In genomic region chr17:46822388-46822921, GRCh38 we compare ENCODE assay signal across 9 cellular contexts. TPM values are rescaled to one million over a fixed set of nuclear protein-coding genes. Genes with fewer than 3 reads are reported as not detected.
DNase-seq lines count a peak whose midpoint lies in the region; ATAC-seq and TF ChIP-seq lines count a peak whose summit lies in the region.
"Had no signal": no experiment of that assay in that cellular context is flagged by ENCODE, and none has a peak within 500 bp of the region (broad histone marks: within the 10 kb centered on the region; RNA-seq: fewer than 3 reads in every experiment).

No MANE protein-coding gene starts in this region.

- H3K4me3 Mint-ChIP-seq in T-helper 17 cell: peak overlapping the region; percentile 45

- TF ChIP-seq RAD21 in SK-N-SH (IDR thresholded peaks at IDR 0.05; ENCODE audit: low read length): no peak

- H3K9ac ChIP-seq in SK-N-SH: no peak overlapping the region

- H4K20me1 ChIP-seq in SK-N-SH (ENCODE audit: insufficient read depth): no peaks in the 10 kb centered on the region

- H2AFZ ChIP-seq in SK-N-SH (ENCODE audit: low read depth): no peak overlapping the region

- 77% methylated on average over 33 of the region's 35 CpGs for WGBS in SK-N-SH (ENCODE audit: low lambda C conversion rate)
- 16% methylated on average over 4 to 5 of the region's 35 CpGs for WGBS in esophagus squamous epithelium, 2 donors

- no peak for TF ChIP-seq POLR2A in esophagus squamous epithelium (IDR thresholded peaks at IDR 0.05)

- no peaks in the 10 kb centered on the region for H3F3A ChIP-seq in SK-N-SH (replicated peaks; ENCODE audit: insufficient read depth)

- DNase-seq in SK-N-SH (no peak), T-helper 17 cell (no peak), esophagus squamous epithelium (lab: John Stamatoyannopoulos, UW) (no peak), NCI-H1417 treated with DMSO at 0.1 percent for 48 hours (lab: John Stamatoyannopoulos, UW) (no peak), pons (ENCODE audit: low spot score) (no peak)
- DNase-seq in stimulated activated CD4-positive, alpha-beta T cell treated with anti-CD3 and anti-CD28 coated beads, Interleukin-2, amount 100 ng/mL, for 48 hours: peak; percentile 32 to 58

- H3K4me2 ChIP-seq in SK-N-SH: no peak overlapping the region

- H3K27ac ChIP-seq in SK-N-SH (ENCODE audit: low read depth in 2 of 2, low read length in 1 of 2): no peak overlapping the region
- H3K27ac ChIP-seq in esophagus squamous epithelium: no peak overlapping the region

- intact Hi-C loops in esophagus squamous epithelium (cut with DNase I): no loop called here

- H3K4me1 ChIP-seq in SK-N-SH (ENCODE audit: control insufficient read depth in 1 of 2, insufficient read depth in 2 of 2, low read depth in 1 of 2, low read length in 1 of 2) (no peaks in the 10 kb centered on the region), esophagus squamous epithelium (peaks cover 19 to 39% (median 20%) of the 10 kb centered on the region in 3 donors)

- H3K9me3 ChIP-seq in SK-N-SH (no peaks in the 10 kb centered on the region), T-helper 17 cell (ENCODE audit: control insufficient read depth, low read length, poor library complexity, severe bottlenecking) (no peaks in the 10 kb centered on the region), esophagus squamous epithelium (no peaks in the 10 kb centered on the region)

- CTCF ChIA-PET in SK-N-SH (lab: Yijun Ruan, JAX): interaction anchor here (1.2 to 7.1 kb wide), 3 partner anchors 12 to 119 kb away, joined by 3 to 74 read pairs (median 5); no protein-coding TSS in a partner anchor

- no peak overlapping the region for H3K27ac Mint-ChIP-seq in T-helper 17 cell
- H3K27ac Mint-ChIP-seq: CD4-positive, CD25-positive, alpha-beta regulatory T cell had no signal

- ATAC-seq in SK-N-SH treated with all-trans-retinoic acid at 6 μM for 48 hours (no peak), T-helper 17 cell (no peak), GM21360 (IDR thresholded peaks at IDR 0.05; ENCODE audit: unreplicated experiment) (no peak)

- H3K36me3 ChIP-seq in SK-N-SH (replicated peaks in 1 of 2; ENCODE audit: control insufficient read depth in 1 of 2, insufficient read depth in 2 of 2, low read length in 1 of 2): no peaks in the 10 kb centered on the region
- H3K36me3 ChIP-seq in esophagus squamous epithelium: no peaks in the 10 kb centered on the region

- no peaks in the 10 kb centered on the region for H3K9me2 ChIP-seq in SK-N-SH

- peak; percentile 36; the same call in 1 of the 2 replicates for TF ChIP-seq CTCF in SK-N-SH (IDR thresholded peaks at IDR 0.05)
- peak; percentile 25 to 79 (median 48) for TF ChIP-seq CTCF in esophagus squamous epithelium (IDR thresholded peaks at IDR 0.05)

- H3K4me3 ChIP-seq in SK-N-SH (ENCODE audit: low read depth in 2 of 2, low read length in 1 of 2): no peak overlapping the region
- no peak overlapping the region for H3K4me3 ChIP-seq in esophagus squamous epithelium

- H3K27me3 Mint-ChIP-seq in T-helper 17 cell: peaks cover 66% of the 10 kb centered on the region

- H3K36me3 Mint-ChIP-seq in T-helper 17 cell (ENCODE audit: low read depth): no peaks in the 10 kb centered on the region
- H3K36me3 Mint-ChIP-seq: CD4-positive, CD25-positive, alpha-beta regulatory T cell had no signal

- no peak for TF ChIP-seq EP300 in SK-N-SH (IDR thresholded peaks at IDR 0.05; ENCODE audit: borderline replicate concordance in 1 of 2, low read depth in 1 of 2, low read length in 1 of 2)

- peaks cover 18% of the 10 kb centered on the region for H3K4me1 Mint-ChIP-seq in T-helper 17 cell

- peaks cover 9% of the 10 kb centered on the region for H3K27me3 ChIP-seq in SK-N-SH (ENCODE audit: insufficient read depth)
- H3K27me3 ChIP-seq in esophagus squamous epithelium: peaks cover 0 to 74% (median 25%) of the 10 kb centered on the region in 4 donors

- POLR2A ChIA-PET in SK-N-SH (lab: Yijun Ruan, JAX): no interaction called here

- H3K79me2 ChIP-seq in SK-N-SH (ENCODE audit: insufficient read depth): no peaks in the 10 kb centered on the region

TF ChIP-seq in SK-N-SH, 30 proteins besides CTCF, POLR2A, EP300 and RAD21:
- no peak for TF ChIP-seq RXRA (IDR thresholded peaks at IDR 0.05; ENCODE audit: borderline replicate concordance, low read depth)

TF ChIP-seq in SK-N-SH treated with all-trans-retinoic acid at 6 μM for 48 hours, 23 proteins besides CTCF, POLR2A, EP300 and RAD21:
- TF ChIP-seq ESRRG (CRISPR knock-in tag; IDR thresholded peaks at IDR 0.05): no peak

RNA-seq across cellular contexts. Expression of gene WNT3, which starts 4.0 kb away (rescaled TPM):
- 5.3 and 7.6 TPM in 2 replicates for polyA plus RNA-seq in SK-N-SH (2012; rRNA removed)
- 3.7 and 4.9 TPM in 2 replicates for polyA plus RNA-seq in SK-N-SH (2012; cell fraction: cytosol; rRNA removed)
- 13.4 and 18.7 TPM in 2 replicates for polyA plus RNA-seq in SK-N-SH (2012; cell fraction: nucleus; rRNA removed)
- not detected for total RNA-seq in T-helper 17 cell
- 1 to 10 TPM in 3 of 4 donors, under 1 TPM in 1; 0.49 to 3.5 (median 2.2) TPM for total RNA-seq in esophagus squamous epithelium
- total RNA-seq: CD4-positive, CD25-positive, alpha-beta regulatory T cell had no signal
- polyA plus RNA-seq: CD4-positive, CD25-positive, alpha-beta regulatory T cell had no signal

RNA-seq across cellular contexts. Expression of gene WNT9B, which starts 28.9 kb away (rescaled TPM):
- polyA plus RNA-seq in SK-N-SH (2012; rRNA removed): not detected in 2 replicates
- not detected in 2 replicates for polyA plus RNA-seq in SK-N-SH (2012; cell fraction: cytosol; rRNA removed)
- polyA plus RNA-seq in SK-N-SH (2012; cell fraction: nucleus; rRNA removed): not detected in 2 replicates
- not detected for total RNA-seq in T-helper 17 cell
- total RNA-seq in esophagus squamous epithelium: under 1 TPM in 2 of 4 donors, not detected in 2; 0.19 to 0.26 TPM
- total RNA-seq: CD4-positive, CD25-positive, alpha-beta regulatory T cell had no signal
- polyA plus RNA-seq: CD4-positive, CD25-positive, alpha-beta regulatory T cell had no signal

Comparison
In these comparisons a context has a peak if more than half of its experiments do, and no peak if none do; other contexts are left out.
1. DNase-seq: peak in stimulated activated CD4-positive, alpha-beta T cell treated with anti-CD3 and anti-CD28 coated beads, Interleukin-2, amount 100 ng/mL, for 48 hours (2 of 2); none in SK-N-SH (single experiment), T-helper 17 cell (0 of 3), esophagus squamous epithelium (single experiment), NCI-H1417 treated with DMSO at 0.1 percent for 48 hours (single experiment) and pons (single experiment).